In genomic region chr16:70621853-70622252, GRCh38 we compare ENCODE assay signal across 3 cellular contexts. TPM values are rescaled to one million over a fixed set of nuclear protein-coding genes. Genes with fewer than 3 reads are reported as not detected.
"Had no signal": no experiment of that assay in that cellular context is flagged by ENCODE, and none has a peak within 500 bp of the region (broad histone marks: within the 10 kb centered on the region; RNA-seq: fewer than 3 reads in every experiment).

No MANE protein-coding gene starts in this region.

RNA-seq across cellular contexts. Expression of gene IL34, which starts 24.5 kb away (rescaled TPM):
- total RNA-seq: MCF 10A, OCI-LY7, PC-3 had no signal
